16 cellular contexts compared by ENCODE assay signal in genomic region chr14:21749306-21749868, GRCh38.
DNase-seq lines count a peak whose midpoint lies in the region; ATAC-seq and TF ChIP-seq lines count a peak whose summit lies in the region.
"Had no signal": no experiment of that assay in that cellular context is flagged by ENCODE, and none has a peak within 500 bp of the region (broad histone marks: within the 10 kb centered on the region; RNA-seq: fewer than 3 reads in every experiment).

No MANE protein-coding gene starts in this region.

- 66% methylated on average over 5 of the region's 5 CpGs for whole genome bisulfite sequencing in right cardiac atrium

- H3K9me3 Mint-ChIP-seq in activated naive CD4-positive, alpha-beta T cell treated with anti-CD3 and anti-CD28 coated beads, Interleukin-2, amount 50 U/mL, for 24 hours: no peaks in the 10 kb centered on the region
- H3K9me3 Mint-ChIP-seq in activated naive CD8-positive, alpha-beta T cell treated with anti-CD3 and anti-CD28 coated beads, Interleukin-2, amount 50 U/mL, for 24 hours: no peaks in the 10 kb centered on the region
- H3K9me3 Mint-ChIP-seq: mesothelial cell of epicardium, neural crest cell had no signal

- no peak for TF ChIP-seq CTCF in OCI-LY3 (IDR thresholded peaks at IDR 0.05; ENCODE audit: low read depth, low read length)

- intact Hi-C loops in right cardiac atrium (cut with DNase I): no loop called here

- H3K36me3 ChIP-seq in OCI-LY3 (replicated peaks; ENCODE audit: low read depth, low read length): no peaks in the 10 kb centered on the region
- H3K36me3 ChIP-seq: esophagus muscularis mucosa had no signal

- H3K4me1 ChIP-seq in OCI-LY3 (ENCODE audit: low read length) (peaks cover 8% of the 10 kb centered on the region), right cardiac atrium (ENCODE audit: control insufficient read depth, insufficient read depth, low read length) (no peaks in the 10 kb centered on the region)
- H3K4me1 ChIP-seq: esophagus muscularis mucosa had no signal

- peaks cover 6% of the 10 kb centered on the region for H3K4me1 Mint-ChIP-seq in activated naive CD4-positive, alpha-beta T cell treated with anti-CD3 and anti-CD28 coated beads, Interleukin-2, amount 50 U/mL, for 24 hours
- peaks cover 10% of the 10 kb centered on the region for H3K4me1 Mint-ChIP-seq in activated naive CD8-positive, alpha-beta T cell treated with anti-CD3 and anti-CD28 coated beads, Interleukin-2, amount 50 U/mL, for 24 hours
- H3K4me1 Mint-ChIP-seq: mesothelial cell of epicardium, neural crest cell had no signal

- peak overlapping the region; percentile 82 for H3K4me3 Mint-ChIP-seq in activated naive CD4-positive, alpha-beta T cell treated with anti-CD3 and anti-CD28 coated beads, Interleukin-2, amount 50 U/mL, for 24 hours
- H3K4me3 Mint-ChIP-seq in activated naive CD8-positive, alpha-beta T cell treated with anti-CD3 and anti-CD28 coated beads, Interleukin-2, amount 50 U/mL, for 24 hours: peak overlapping the region; percentile 72
- H3K4me3 Mint-ChIP-seq: mesothelial cell of epicardium, neural crest cell had no signal

- H3K27me3 ChIP-seq in OCI-LY3 (ENCODE audit: low read depth, low read length) (peaks cover 34% of the 10 kb centered on the region), right cardiac atrium (ENCODE audit: control insufficient read depth, insufficient read depth) (no peaks in the 10 kb centered on the region)
- H3K27me3 ChIP-seq: esophagus muscularis mucosa had no signal

- 0 out of 2 replicates have a peak overlapping the region, but pooled peaks have one; percentile 6 for H3K9ac ChIP-seq in OCI-LY3 (ENCODE audit: low read length)

- no peaks in the 10 kb centered on the region for H3K79me2 ChIP-seq in OCI-LY3 (ENCODE audit: low read length)

- H3K27ac Mint-ChIP-seq in activated naive CD4-positive, alpha-beta T cell treated with anti-CD3 and anti-CD28 coated beads, Interleukin-2, amount 50 U/mL, for 24 hours: peak overlapping the region; percentile 36
- peak overlapping the region; percentile 20 for H3K27ac Mint-ChIP-seq in activated naive CD8-positive, alpha-beta T cell treated with anti-CD3 and anti-CD28 coated beads, Interleukin-2, amount 50 U/mL, for 24 hours
- H3K27ac Mint-ChIP-seq: mesothelial cell of epicardium had no signal

- H3K9me3 ChIP-seq in OCI-LY3 (ENCODE audit: insufficient read depth, low read length): no peaks in the 10 kb centered on the region
- H3K9me3 ChIP-seq in right cardiac atrium (ENCODE audit: control insufficient read depth, low read length): no peaks in the 10 kb centered on the region
- H3K9me3 ChIP-seq: esophagus muscularis mucosa had no signal

- no peak for ATAC-seq in activated naive CD8-positive, alpha-beta T cell treated with anti-CD3 and anti-CD28 coated beads, Interleukin-2, amount 50 U/mL, for 24 hours
- ATAC-seq in right cardiac atrium: no peak

- no peaks in the 10 kb centered on the region for H3K36me3 Mint-ChIP-seq in activated naive CD4-positive, alpha-beta T cell treated with anti-CD3 and anti-CD28 coated beads, Interleukin-2, amount 50 U/mL, for 24 hours
- no peaks in the 10 kb centered on the region for H3K36me3 Mint-ChIP-seq in activated naive CD8-positive, alpha-beta T cell treated with anti-CD3 and anti-CD28 coated beads, Interleukin-2, amount 50 U/mL, for 24 hours (ENCODE audit: low read depth)
- H3K36me3 Mint-ChIP-seq: mesothelial cell of epicardium had no signal

- H3K27ac ChIP-seq in OCI-LY3 (ENCODE audit: low read length) (no peak overlapping the region), right cardiac atrium (ENCODE audit: low read length) (no peak overlapping the region)
- H3K27ac ChIP-seq: esophagus muscularis mucosa had no signal

- H3K27me3 Mint-ChIP-seq in activated naive CD4-positive, alpha-beta T cell treated with anti-CD3 and anti-CD28 coated beads, Interleukin-2, amount 50 U/mL, for 24 hours: peaks cover 3% of the 10 kb centered on the region
- peaks cover 5% of the 10 kb centered on the region for H3K27me3 Mint-ChIP-seq in activated naive CD8-positive, alpha-beta T cell treated with anti-CD3 and anti-CD28 coated beads, Interleukin-2, amount 50 U/mL, for 24 hours

- peak overlapping the region; percentile 66 for H3K4me2 ChIP-seq in OCI-LY3 (ENCODE audit: low read length)

- H3K4me3 ChIP-seq in OCI-LY3 (ENCODE audit: low read length) (peak overlapping the region; percentile 59), right cardiac atrium (ENCODE audit: low read length) (no peak overlapping the region)
- H3K4me3 ChIP-seq: esophagus muscularis mucosa, K562 had no signal

- H2AFZ ChIP-seq in OCI-LY3 (ENCODE audit: low read depth, low read length): peak overlapping the region; percentile 32; the same call in 1 of the 2 replicates

- DNase-seq in activated naive CD4-positive, alpha-beta T cell treated with Interleukin-2 at 50 U/mL for 16 hours: no peak
- DNase-seq in activated naive CD8-positive, alpha-beta T cell treated with anti-CD3 and anti-CD28 coated beads, Interleukin-2, amount 50 U/mL, for 24 hours: no peak
- DNase-seq in superior temporal gyrus (ENCODE audit: extremely low spot score) (peak; percentile 20), hepatic stellate cell (ENCODE audit: low spot score) (no peak), right cardiac atrium (no peak), COLO668 (lab: John Stamatoyannopoulos, UW; ENCODE audit: unreplicated experiment) (no peak)
- DNase-seq: NCI-H1048; NCI-H2029; NK-92 treated with Interleukin-12 subunit alpha and Interleukin-12 subunit beta, amount 100 ng/mL, for 24 hours; Right ventricle myocardium superior had no signal

- H4K20me1 ChIP-seq in OCI-LY3 (ENCODE audit: insufficient read depth, low read length): no peaks in the 10 kb centered on the region
